Comparison of ENCODE assay signal across 16 cellular contexts in genomic region chr6:352896-353470, GRCh38. TPM values are rescaled to one million over a fixed set of nuclear protein-coding genes. Genes with fewer than 3 reads are reported as not detected.
"Had no signal": no experiment of that assay in that cellular context is flagged by ENCODE, and none has a peak within 500 bp of the region (broad histone marks: within the 10 kb centered on the region; RNA-seq: fewer than 3 reads in every experiment).

No MANE protein-coding gene starts in this region.

- H3K27me3 ChIP-seq: brain microvascular endothelial cell, heart left ventricle, right lobe of liver, thyroid gland had no signal

- H3K9me3 ChIP-seq: gastroesophageal sphincter, heart left ventricle, right lobe of liver, thyroid gland had no signal

- DNase-seq: activated CD4-positive, alpha-beta T cell treated with anti-CD3 and anti-CD28 coated beads, Interleukin-2, amount 50 U/mL, for 4 hours; brain microvascular endothelial cell; heart left ventricle; kidney glomerular epithelial cell; stimulated activated CD4-positive, alpha-beta T cell treated with anti-CD3 and anti-CD28 coated beads, Interleukin-4, amount 100 ng/mL, for 24 hours; thyroid gland had no signal

- H3K4me3 Mint-ChIP-seq: central memory CD8-positive, alpha-beta T cell; stimulated activated effector memory CD8-positive, alpha-beta T cell treated with anti-CD3 and anti-CD28 coated beads, Interleukin-12 subunit alpha, Interleukin-12 subunit beta, amount 100 ng/mL, for 72 hours; T-helper 2 cell treated with Interferon-gamma antibody and Interleukin-4, amounts not matched to agents 5 μg/mL and 100 μg/mL, for 36 hours had no signal

- H3K27me3 Mint-ChIP-seq: central memory CD8-positive, alpha-beta T cell had no signal

- H3K4me3 ChIP-seq: coronary artery, gastroesophageal sphincter, heart left ventricle, right lobe of liver, thyroid gland had no signal

- H3K36me3 ChIP-seq: brain microvascular endothelial cell had no signal

- ATAC-seq: gastroesophageal sphincter, heart left ventricle, left ventricle myocardium superior, right lobe of liver had no signal

- H3K27ac Mint-ChIP-seq: stimulated activated effector memory CD8-positive, alpha-beta T cell treated with anti-CD3 and anti-CD28 coated beads, Interleukin-12 subunit alpha, Interleukin-12 subunit beta, amount 100 ng/mL, for 72 hours; T-helper 2 cell treated with Interferon-gamma antibody and Interleukin-4, amounts not matched to agents 5 μg/mL and 100 μg/mL, for 36 hours had no signal

- FAIRE-seq: endometrium, TTC549 had no signal

- H3K4me1 ChIP-seq: gastroesophageal sphincter, thyroid gland had no signal

- H3K27ac ChIP-seq: brain microvascular endothelial cell, coronary artery, gastroesophageal sphincter, heart left ventricle, right lobe of liver, thyroid gland had no signal

- H3K9me3 Mint-ChIP-seq: central memory CD8-positive, alpha-beta T cell; stimulated activated effector memory CD8-positive, alpha-beta T cell treated with anti-CD3 and anti-CD28 coated beads, Interleukin-12 subunit alpha, Interleukin-12 subunit beta, amount 100 ng/mL, for 72 hours; T-helper 2 cell treated with Interferon-gamma antibody and Interleukin-4, amounts not matched to agents 5 μg/mL and 100 μg/mL, for 36 hours had no signal

RNA-seq across cellular contexts. Expression of gene IRF4, which starts 38.6 kb away (rescaled TPM):
- total RNA-seq: osteocyte had no signal
